ENCODE assay signal across 8 cellular contexts in genomic region chr15:83066761-83067637, GRCh38. TPM values are rescaled to one million over a fixed set of nuclear protein-coding genes. Genes with fewer than 3 reads are reported as not detected.
DNase-seq lines count a peak whose midpoint lies in the region; ATAC-seq and TF ChIP-seq lines count a peak whose summit lies in the region.

TSS of gene BTBD1 (minus strand) at chr15:83067252. CDS start at chr15:83067151, 101 bp downstream.

- TF ChIP-seq EP300 in Ishikawa (IDR thresholded peaks at IDR 0.05; ENCODE audit: borderline replicate concordance), result peak; percentile 24; the same call in 1 of the 2 replicates

- DNase-seq in DMS79 treated with DMSO at 0.1 percent for 48 hours (lab: John Stamatoyannopoulos, UW) (peak; percentile 35), RPMI7951 (ENCODE audit: low read depth) (peak; percentile 98), fibroblast of gingiva (ENCODE audit: low read depth) (peak; percentile 98)
- peak; percentile 84 for DNase-seq in activated T-helper 1 cell treated with anti-CD3 and anti-CD28 coated beads, Interleukin-12 subunit alpha, Interleukin-12 subunit beta, Interleukin-2, Interleukin-4 antibody, amounts not matched to agents 30 ng/mL and 10 ng/mL and 1 ng/mL, durations not matched to agents 14 hours and 24 hours and 36 hours (ENCODE audit: low spot score)
- peak; percentile 63 to 85 (median 75) for DNase-seq in naive thymus-derived CD8-positive, alpha-beta T cell
- peak; percentile 91 for DNase-seq in stimulated activated naive B cell treated with anti-CD40 and anti-IgM and Interleukin-4, amounts not matched to agents 10 μg/mL and 1 μg/mL and 100 μg/mL, for 72 hours

- peak; percentile 82 for ATAC-seq in GM21619 (IDR thresholded peaks at IDR 0.05; ENCODE audit: unreplicated experiment)
- ATAC-seq in naive thymus-derived CD8-positive, alpha-beta T cell, result peak; percentile 76 to 84
- peak; percentile 91 to 92 for ATAC-seq in stimulated activated naive B cell treated with anti-CD40 and anti-IgM and Interleukin-4, amounts not matched to agents 10 μg/mL and 1 μg/mL and 100 μg/mL, for 72 hours (replicated peaks)

- no peak for TF ChIP-seq RAD21 in Ishikawa (IDR thresholded peaks at IDR 0.05; ENCODE audit: low read depth)

- peak within 1 kb of the TSS; percentile 84 for H3K4me3 Mint-ChIP-seq in activated T-helper 1 cell treated with anti-CD3 and anti-CD28 coated beads, Interleukin-12 subunit alpha, Interleukin-12 subunit beta, Interleukin-2, Interleukin-4 antibody, amounts not matched to agents 30 ng/mL and 10 ng/mL and 1 ng/mL, durations not matched to agents 14 hours and 24 hours and 36 hours
- peak within 1 kb of the TSS in 9 of 10 donors; percentile 63 to 90 (median 73) for H3K4me3 Mint-ChIP-seq in naive thymus-derived CD8-positive, alpha-beta T cell
- peak within 1 kb of the TSS in 1 of 2 donors; percentile 78 for H3K4me3 Mint-ChIP-seq in stimulated activated naive B cell treated with anti-CD40 and anti-IgM and Interleukin-4, amounts not matched to agents 10 μg/mL and 1 μg/mL and 100 μg/mL, for 72 hours

- peaks cover 32% of the 10 kb centered on the region for H3K4me1 Mint-ChIP-seq in activated T-helper 1 cell treated with anti-CD3 and anti-CD28 coated beads, Interleukin-12 subunit alpha, Interleukin-12 subunit beta, Interleukin-2, Interleukin-4 antibody, amounts not matched to agents 30 ng/mL and 10 ng/mL and 1 ng/mL, durations not matched to agents 14 hours and 24 hours and 36 hours (ENCODE audit: low read depth)
- peaks cover 7 to 32% (median 14%) of the 10 kb centered on the region in 4 donors for H3K4me1 Mint-ChIP-seq in naive thymus-derived CD8-positive, alpha-beta T cell
- peaks cover 13% of the 10 kb centered on the region in 2 donors for H3K4me1 Mint-ChIP-seq in stimulated activated naive B cell treated with anti-CD40 and anti-IgM and Interleukin-4, amounts not matched to agents 10 μg/mL and 1 μg/mL and 100 μg/mL, for 72 hours

- peaks cover 9% of the 10 kb centered on the region for H3K9me3 Mint-ChIP-seq in activated T-helper 1 cell treated with anti-CD3 and anti-CD28 coated beads, Interleukin-12 subunit alpha, Interleukin-12 subunit beta, Interleukin-2, Interleukin-4 antibody, amounts not matched to agents 30 ng/mL and 10 ng/mL and 1 ng/mL, durations not matched to agents 14 hours and 24 hours and 36 hours
- H3K9me3 Mint-ChIP-seq in naive thymus-derived CD8-positive, alpha-beta T cell, result peaks cover 0 to 4% (median 0%) of the 10 kb centered on the region in 9 donors
- H3K9me3 Mint-ChIP-seq in stimulated activated naive B cell treated with anti-CD40 and anti-IgM and Interleukin-4, amounts not matched to agents 10 μg/mL and 1 μg/mL and 100 μg/mL, for 72 hours, result no peaks in the 10 kb centered on the region

- intact Hi-C loops in activated T-helper 1 cell treated with anti-CD3 and anti-CD28 coated beads, Interleukin-12 subunit alpha, Interleukin-12 subunit beta, Interleukin-2, Interleukin-4 antibody, amounts not matched to agents 30 ng/mL and 10 ng/mL and 1 ng/mL, durations not matched to agents 14 hours and 24 hours and 36 hours (cut with micrococcal nuclease), result loop anchor here (1.0 to 10.0 kb wide), 8 partner anchors 41 to 802 kb away; partner anchors contain the start of genes C15orf40, EFL1, RPS17 and SAXO2

- peak within 1 kb of the TSS; percentile 83 for H3K27ac Mint-ChIP-seq in activated T-helper 1 cell treated with anti-CD3 and anti-CD28 coated beads, Interleukin-12 subunit alpha, Interleukin-12 subunit beta, Interleukin-2, Interleukin-4 antibody, amounts not matched to agents 30 ng/mL and 10 ng/mL and 1 ng/mL, durations not matched to agents 14 hours and 24 hours and 36 hours
- H3K27ac Mint-ChIP-seq in naive thymus-derived CD8-positive, alpha-beta T cell, result peak within 1 kb of the TSS in 9 of 10 donors; percentile 73 to 92 (median 87)
- H3K27ac Mint-ChIP-seq in stimulated activated naive B cell treated with anti-CD40 and anti-IgM and Interleukin-4, amounts not matched to agents 10 μg/mL and 1 μg/mL and 100 μg/mL, for 72 hours, result peak within 1 kb of the TSS; percentile 85

- POLR2A ChIA-PET in naive thymus-derived CD8-positive, alpha-beta T cell (lab: Charles Lee), result interaction anchor here (0.8 to 2.2 kb wide), 8 partner anchors 9 to 527 kb away, joined by 3 to 20 read pairs (median 6); partner anchors contain the start of genes C15orf40, RAMAC and RPS17

- H3K36me3 Mint-ChIP-seq in activated T-helper 1 cell treated with anti-CD3 and anti-CD28 coated beads, Interleukin-12 subunit alpha, Interleukin-12 subunit beta, Interleukin-2, Interleukin-4 antibody, amounts not matched to agents 30 ng/mL and 10 ng/mL and 1 ng/mL, durations not matched to agents 14 hours and 24 hours and 36 hours (ENCODE audit: low read depth), result peaks cover 16% of the 10 kb centered on the region
- peaks cover 0 to 2% (median under 1%) of the 10 kb centered on the region in 3 donors for H3K36me3 Mint-ChIP-seq in naive thymus-derived CD8-positive, alpha-beta T cell
- H3K36me3 Mint-ChIP-seq in stimulated activated naive B cell treated with anti-CD40 and anti-IgM and Interleukin-4, amounts not matched to agents 10 μg/mL and 1 μg/mL and 100 μg/mL, for 72 hours, result peaks cover 6 to 9% of the 10 kb centered on the region in 2 donors

- H3K27me3 Mint-ChIP-seq in activated T-helper 1 cell treated with anti-CD3 and anti-CD28 coated beads, Interleukin-12 subunit alpha, Interleukin-12 subunit beta, Interleukin-2, Interleukin-4 antibody, amounts not matched to agents 30 ng/mL and 10 ng/mL and 1 ng/mL, durations not matched to agents 14 hours and 24 hours and 36 hours (ENCODE audit: insufficient read depth), result peaks cover 2% of the 10 kb centered on the region
- H3K27me3 Mint-ChIP-seq in naive thymus-derived CD8-positive, alpha-beta T cell, result no peaks in the 10 kb centered on the region
- H3K27me3 Mint-ChIP-seq in stimulated activated naive B cell treated with anti-CD40 and anti-IgM and Interleukin-4, amounts not matched to agents 10 μg/mL and 1 μg/mL and 100 μg/mL, for 72 hours, result peaks cover 0 to 2% of the 10 kb centered on the region in 2 donors

TF ChIP-seq in Ishikawa, 13 proteins besides CTCF, POLR2A, EP300 and RAD21:
- TF ChIP-seq MAX (IDR thresholded peaks at IDR 0.05), result peak; percentile 51; the same call in 1 of the 2 replicates
- TF ChIP-seq ZBTB7A (IDR thresholded peaks at IDR 0.05; ENCODE audit: low read depth), result no peak
- no peak for TF ChIP-seq TEAD4 (IDR thresholded peaks at IDR 0.05)
- TF ChIP-seq TAF1 (IDR thresholded peaks at IDR 0.05; ENCODE audit: low read depth), result peak; percentile 76
- TF ChIP-seq YY1 (IDR thresholded peaks at IDR 0.05; ENCODE audit: low read depth), result peak; percentile 72
- TF ChIP-seq EGR1 (IDR thresholded peaks at IDR 0.05), result peak; percentile 96
- TF ChIP-seq TCF12 (IDR thresholded peaks at IDR 0.05; ENCODE audit: low read depth), result peak; percentile 37; the same call in 1 of the 2 replicates
- no peak for TF ChIP-seq USF1 (IDR thresholded peaks at IDR 0.05)
- peak; percentile 72 for TF ChIP-seq NFIC (IDR thresholded peaks at IDR 0.05)

RNA-seq across cellular contexts. Expression of gene BTBD1, which starts in this region (rescaled TPM):
- 92.4 and 95.2 TPM in 2 replicates for total RNA-seq in RPMI7951 (2014; rRNA removed; shearing (Covaris generic))
- 61.7 and 61.8 TPM in 2 replicates for total RNA-seq in activated T-helper 1 cell treated with anti-CD3 and anti-CD28 coated beads, Interleukin-12 subunit alpha, Interleukin-12 subunit beta, Interleukin-2, Interleukin-4 antibody, amounts not matched to agents 30 ng/mL and 10 ng/mL and 1 ng/mL, durations not matched to agents 14 hours and 24 hours and 36 hours
- total RNA-seq in naive thymus-derived CD8-positive, alpha-beta T cell, result 10 to 100 TPM; 42.9 to 43.3 TPM
- 10 to 100 TPM; 36.0 to 40.6 (median 37.0) TPM for polyA plus RNA-seq in naive thymus-derived CD8-positive, alpha-beta T cell

Comparison
In these comparisons a context has a peak if more than half of its experiments do, and no peak if none do; other contexts are left out.
1. Peak in every context shown above with its lines: DNase-seq and ATAC-seq.
2. DNase-seq: peak in every context shown above with its lines; median percentile 98 in RPMI7951; 98 in fibroblast of gingiva; 91 in stimulated activated naive B cell treated with anti-CD40 and anti-IgM and Interleukin-4, amounts not matched to agents 10 μg/mL and 1 μg/mL and 100 μg/mL, for 72 hours; 84 in activated T-helper 1 cell treated with anti-CD3 and anti-CD28 coated beads, Interleukin-12 subunit alpha, Interleukin-12 subunit beta, Interleukin-2, Interleukin-4 antibody, amounts not matched to agents 30 ng/mL and 10 ng/mL and 1 ng/mL, durations not matched to agents 14 hours and 24 hours and 36 hours; 75 in naive thymus-derived CD8-positive, alpha-beta T cell; 35 in DMS79 treated with DMSO at 0.1 percent for 48 hours.